ENCODE assay signal across 9 cellular contexts in genomic region chr6:88179692-88180091, GRCh38. TPM values are rescaled to one million over a fixed set of nuclear protein-coding genes. Genes with fewer than 3 reads are reported as not detected.
DNase-seq lines count a peak whose midpoint lies in the region; ATAC-seq and TF ChIP-seq lines count a peak whose summit lies in the region.
"Had no signal": no experiment of that assay in that cellular context is flagged by ENCODE, and none has a peak within 500 bp of the region (broad histone marks: within the 10 kb centered on the region; RNA-seq: fewer than 3 reads in every experiment).

No MANE protein-coding gene starts in this region.

- intact Hi-C loops in mucosa of descending colon (cut with DNase I, micrococcal nuclease), result no loop called here

- no peak overlapping the region for H3K4me3 ChIP-seq in mucosa of descending colon
- H3K4me3 ChIP-seq: psoas muscle had no signal

- no peaks in the 10 kb centered on the region for H3K36me3 ChIP-seq in mucosa of descending colon (ENCODE audit: low read depth)

- no peak for DNase-seq in mucosa of descending colon
- DNase-seq in RPMI8226, result no peak
- DNase-seq in HCEC 1CT, result no peak
- no peak for DNase-seq in iPS-NIHi7 (ENCODE audit: extremely low spot score)
- DNase-seq: psoas muscle, SHP77 treated with DMSO at 0.1 percent for 48 hours had no signal

- no peaks in the 10 kb centered on the region for H3K4me1 ChIP-seq in mucosa of descending colon (ENCODE audit: low read depth)
- H3K4me1 ChIP-seq: psoas muscle had no signal

- no peaks in the 10 kb centered on the region for H3K9me3 ChIP-seq in mucosa of descending colon
- H3K9me3 ChIP-seq: psoas muscle had no signal

- TF ChIP-seq CTCF in mucosa of descending colon (IDR thresholded peaks at IDR 0.05), result no peak

- peak; percentile 68 for ATAC-seq in GM19035 (IDR thresholded peaks at IDR 0.05; ENCODE audit: unreplicated experiment)
- peak; percentile 64 for ATAC-seq in HG02588 (IDR thresholded peaks at IDR 0.05; ENCODE audit: unreplicated experiment)
- ATAC-seq in HG03521 (IDR thresholded peaks at IDR 0.05; ENCODE audit: unreplicated experiment), result peak; percentile 64
- ATAC-seq in mucosa of descending colon, result peak; percentile 59
- ATAC-seq: psoas muscle had no signal

RNA-seq across cellular contexts. Expression of gene CNR1, which starts 13.5 kb away (rescaled TPM):
- 10 to 100 TPM in 1 of 3 donors, 1 to 10 TPM in 2; 3.5 to 17.3 (median 4.1) TPM for total RNA-seq in mucosa of descending colon
